ENCODE assay signal across 36 cellular contexts in genomic region chr3:5698851-5699250, GRCh38.
"Had no signal": no experiment of that assay in that cellular context is flagged by ENCODE, and none has a peak within 500 bp of the region (broad histone marks: within the 10 kb centered on the region; RNA-seq: fewer than 3 reads in every experiment).

No MANE protein-coding gene starts in this region.

- H3K4me3 Mint-ChIP-seq: activated B cell treated with CpG ODN at 0.5 μM for 24 hours; activated CD4-positive, alpha-beta memory T cell treated with anti-CD3 and anti-CD28 coated beads for 36 hours; activated CD8-positive, alpha-beta memory T cell treated with anti-CD3 and anti-CD28 coated beads, Interleukin-2, amount 10 ng/mL, durations not matched to agents 7 days and 5 days; activated CD8-positive, alpha-beta T cell treated with anti-CD3 and anti-CD28 coated beads, Interleukin-2, amount 10 ng/mL, durations not matched to agents 7 days and 5 days; activated naive CD4-positive, alpha-beta T cell treated with anti-CD3 and anti-CD28 coated beads, Interleukin-2, amount 10 ng/mL, durations not matched to agents 7 days and 5 days; activated naive CD8-positive, alpha-beta T cell treated with anti-CD3 and anti-CD28 coated beads, Interleukin-2, amount 10 ng/mL, durations not matched to agents 7 days and 5 days; activated T-helper 1 cell treated with anti-CD3 and anti-CD28 coated beads, Interleukin-12 subunit alpha, Interleukin-12 subunit beta, Interleukin-2, Interleukin-4 antibody, amounts not matched to agents 30 ng/mL and 10 ng/mL and 1 ng/mL, durations not matched to agents 14 hours and 24 hours and 36 hours; brain; dendritic cell treated with granulocyte-macrophage colony-stimulating factor and Interleukin-4, amounts not matched to agents 40 ng/mL and 50 ng/mL, for 4 days; endodermal cell; T-helper 17 cell; T-helper 2 cell treated with Interferon-gamma antibody and Interleukin-4, amounts not matched to agents 5 μg/mL and 100 μg/mL, for 36 hours had no signal

- H3K27ac ChIP-seq: ascending aorta, breast epithelium, cardiac muscle cell, coronary artery, dorsolateral prefrontal cortex, WERI-Rb-1 had no signal

- H3K4me1 ChIP-seq: ascending aorta, breast epithelium had no signal

- DNase-seq: activated B cell treated with CpG ODN at 0.5 μM for 24 hours; activated CD4-positive, alpha-beta memory T cell treated with anti-CD3 and anti-CD28 coated beads for 36 hours; activated CD4-positive, alpha-beta T cell treated with anti-CD3 and anti-CD28 coated beads for 48 hours; activated CD4-positive, alpha-beta T cell treated with anti-CD3 and anti-CD28 coated beads, Interleukin-2, amount 50 U/mL, for 1 hour; activated CD8-positive, alpha-beta memory T cell treated with anti-CD3 and anti-CD28 coated beads, Interleukin-2, amount 10 ng/mL, durations not matched to agents 7 days and 5 days; activated CD8-positive, alpha-beta memory T cell treated with anti-CD3 and anti-CD28 coated beads, Interleukin-2, amount 50 U/mL, for 4 hours; activated CD8-positive, alpha-beta T cell treated with anti-CD3 and anti-CD28 coated beads, Interleukin-2, amount 10 ng/mL, durations not matched to agents 7 days and 5 days; activated gamma-delta T cell; activated naive CD4-positive, alpha-beta T cell; activated naive CD4-positive, alpha-beta T cell treated with anti-CD3 and anti-CD28 coated beads, Interleukin-2, amount 10 ng/mL, durations not matched to agents 7 days and 5 days; activated naive CD8-positive, alpha-beta T cell treated with anti-CD3 and anti-CD28 coated beads, Interleukin-2, amount 10 ng/mL, durations not matched to agents 7 days and 5 days; activated T-cell treated with anti-CD3 and anti-CD28 coated beads, Interleukin-2, amount 50 U/mL, for 1 hour; activated T-cell treated with anti-CD3 and anti-CD28 coated beads, Interleukin-2, amount 50 U/mL, for 48 hours; central memory CD4-positive, alpha-beta T cell; cerebellar nuclear complex; dorsolateral prefrontal cortex; effector memory CD4-positive, alpha-beta T cell; endodermal cell; foreskin fibroblast; head of caudate nucleus; T-helper 17 cell; T1000; WERI-Rb-1 had no signal

- H3K4me1 Mint-ChIP-seq: activated B cell treated with CpG ODN at 0.5 μM for 24 hours; activated CD8-positive, alpha-beta memory T cell treated with anti-CD3 and anti-CD28 coated beads, Interleukin-2, amount 10 ng/mL, durations not matched to agents 7 days and 5 days; activated naive CD4-positive, alpha-beta T cell treated with anti-CD3 and anti-CD28 coated beads, Interleukin-2, amount 10 ng/mL, durations not matched to agents 7 days and 5 days; activated naive CD8-positive, alpha-beta T cell treated with anti-CD3 and anti-CD28 coated beads, Interleukin-2, amount 10 ng/mL, durations not matched to agents 7 days and 5 days; brain; T-helper 17 cell had no signal

- H3K27me3 Mint-ChIP-seq: activated B cell treated with CpG ODN at 0.5 μM for 24 hours; activated CD4-positive, alpha-beta memory T cell treated with anti-CD3 and anti-CD28 coated beads for 36 hours; activated CD8-positive, alpha-beta memory T cell treated with anti-CD3 and anti-CD28 coated beads, Interleukin-2, amount 10 ng/mL, durations not matched to agents 7 days and 5 days; activated naive CD4-positive, alpha-beta T cell treated with anti-CD3 and anti-CD28 coated beads, Interleukin-2, amount 10 ng/mL, durations not matched to agents 7 days and 5 days; activated naive CD8-positive, alpha-beta T cell treated with anti-CD3 and anti-CD28 coated beads, Interleukin-2, amount 10 ng/mL, durations not matched to agents 7 days and 5 days; dendritic cell treated with granulocyte-macrophage colony-stimulating factor and Interleukin-4, amounts not matched to agents 40 ng/mL and 50 ng/mL, for 4 days; T-helper 17 cell had no signal

- ATAC-seq: activated CD4-positive, CD25-positive, alpha-beta regulatory T cell treated with anti-CD3 and anti-CD28 coated beads, Interleukin-2, amount 50 U/mL, for 24 hours; activated CD8-positive, alpha-beta memory T cell treated with anti-CD3 and anti-CD28 coated beads, Interleukin-2, amount 10 ng/mL, durations not matched to agents 7 days and 5 days; activated CD8-positive, alpha-beta T cell treated with anti-CD3 and anti-CD28 coated beads, Interleukin-2, amount 10 ng/mL, durations not matched to agents 7 days and 5 days; activated naive CD4-positive, alpha-beta T cell treated with anti-CD3 and anti-CD28 coated beads, Interleukin-2, amount 50 U/mL, for 72 hours; esophagus mucosa; T-helper 17 cell had no signal

- H3K27me3 ChIP-seq: ascending aorta, breast epithelium, cardiac muscle cell, dorsolateral prefrontal cortex had no signal

- FAIRE-seq: frontal cortex had no signal

- H3K36me3 ChIP-seq: ascending aorta, breast epithelium, cardiac muscle cell, WERI-Rb-1 had no signal

- H3K9me3 Mint-ChIP-seq: activated B cell treated with CpG ODN at 0.5 μM for 24 hours; activated CD4-positive, alpha-beta memory T cell treated with anti-CD3 and anti-CD28 coated beads for 36 hours; activated T-helper 1 cell treated with anti-CD3 and anti-CD28 coated beads, Interleukin-12 subunit alpha, Interleukin-12 subunit beta, Interleukin-2, Interleukin-4 antibody, amounts not matched to agents 30 ng/mL and 10 ng/mL and 1 ng/mL, durations not matched to agents 14 hours and 24 hours and 36 hours; activated T-helper 2 cell treated with anti-CD3 and anti-CD28 coated beads, Interferon-gamma antibody, Interleukin-2, Interleukin-4, amounts not matched to agents 10 μg/mL and 5 μg/mL and 100 μg/mL, durations not matched to agents 14 hours and 24 hours and 36 hours; dendritic cell treated with granulocyte-macrophage colony-stimulating factor and Interleukin-4, amounts not matched to agents 40 ng/mL and 50 ng/mL, for 4 days; endodermal cell; T-helper 2 cell treated with Interferon-gamma antibody and Interleukin-4, amounts not matched to agents 5 μg/mL and 100 μg/mL, for 36 hours had no signal

- H3K4me3 ChIP-seq: ascending aorta, breast epithelium, cardiac muscle cell, coronary artery, dorsolateral prefrontal cortex had no signal

- H3K9me3 ChIP-seq: ascending aorta, breast epithelium had no signal

- H3K27ac Mint-ChIP-seq: activated B cell treated with CpG ODN at 0.5 μM for 24 hours; activated CD4-positive, alpha-beta memory T cell treated with anti-CD3 and anti-CD28 coated beads for 36 hours; activated CD8-positive, alpha-beta memory T cell treated with anti-CD3 and anti-CD28 coated beads, Interleukin-2, amount 10 ng/mL, durations not matched to agents 7 days and 5 days; activated CD8-positive, alpha-beta T cell treated with anti-CD3 and anti-CD28 coated beads, Interleukin-2, amount 10 ng/mL, durations not matched to agents 7 days and 5 days; activated naive CD4-positive, alpha-beta T cell treated with anti-CD3 and anti-CD28 coated beads, Interleukin-2, amount 10 ng/mL, durations not matched to agents 7 days and 5 days; activated naive CD4-positive, alpha-beta T cell treated with anti-CD3 and anti-CD28 coated beads, Interleukin-2, amount 50 U/mL, for 72 hours; activated naive CD8-positive, alpha-beta T cell treated with anti-CD3 and anti-CD28 coated beads, Interleukin-2, amount 10 ng/mL, durations not matched to agents 7 days and 5 days; activated T-helper 1 cell treated with anti-CD3 and anti-CD28 coated beads, Interleukin-12 subunit alpha, Interleukin-12 subunit beta, Interleukin-2, Interleukin-4 antibody, amounts not matched to agents 30 ng/mL and 10 ng/mL and 1 ng/mL, durations not matched to agents 14 hours and 24 hours and 36 hours; activated T-helper 2 cell treated with anti-CD3 and anti-CD28 coated beads, Interferon-gamma antibody, Interleukin-2, Interleukin-4, amounts not matched to agents 10 μg/mL and 5 μg/mL and 100 μg/mL, durations not matched to agents 14 hours and 24 hours and 36 hours; brain; dendritic cell treated with granulocyte-macrophage colony-stimulating factor and Interleukin-4, amounts not matched to agents 40 ng/mL and 50 ng/mL, for 4 days; endodermal cell; T-helper 17 cell; T-helper 2 cell treated with Interferon-gamma antibody and Interleukin-4, amounts not matched to agents 5 μg/mL and 100 μg/mL, for 36 hours had no signal

- H3K36me3 Mint-ChIP-seq: activated CD4-positive, alpha-beta memory T cell treated with anti-CD3 and anti-CD28 coated beads for 36 hours; activated CD8-positive, alpha-beta memory T cell treated with anti-CD3 and anti-CD28 coated beads, Interleukin-2, amount 10 ng/mL, durations not matched to agents 7 days and 5 days; activated naive CD4-positive, alpha-beta T cell treated with anti-CD3 and anti-CD28 coated beads, Interleukin-2, amount 10 ng/mL, durations not matched to agents 7 days and 5 days; activated naive CD4-positive, alpha-beta T cell treated with anti-CD3 and anti-CD28 coated beads, Interleukin-2, amount 50 U/mL, for 72 hours; activated naive CD8-positive, alpha-beta T cell treated with anti-CD3 and anti-CD28 coated beads, Interleukin-2, amount 10 ng/mL, durations not matched to agents 7 days and 5 days; brain had no signal
